In genomic region chr1:38860464-38860816, GRCh38 we compare ENCODE assay signal across 9 cellular contexts. TPM values are rescaled to one million over a fixed set of nuclear protein-coding genes. Genes with fewer than 3 reads are reported as not detected.
DNase-seq lines count a peak whose midpoint lies in the region; ATAC-seq, FAIRE-seq and TF ChIP-seq lines count a peak whose summit lies in the region.
"Had no signal": no experiment of that assay in that cellular context is flagged by ENCODE, and none has a peak within 500 bp of the region (broad histone marks: within the 10 kb centered on the region; RNA-seq: fewer than 3 reads in every experiment).

No MANE protein-coding gene starts in this region.

- RAD21 ChIA-PET in GM12878 (lab: Charles Lee; ENCODE audit: unreplicated experiment) = interaction anchor here (1.6 kb wide), 1 partner anchor 165 kb away, joined by 5 read pairs; the partner anchor contains the start of gene NDUFS5

- SMC1A ChIA-PET in GM12878 (lab: Charles Lee; ENCODE audit: uncharacterized antibody, unreplicated experiment) = interaction anchor here (2.7 kb wide), 1 partner anchor 11 kb away, joined by 11 read pairs; no protein-coding TSS in a partner anchor

- CTCF ChIA-PET in GM12878 (lab: Yijun Ruan, JAX) = interaction anchor here (1.1 kb wide), 1 partner anchor 12 kb away, joined by 4 read pairs; the partner anchor contains the start of gene MYCBP

- TF ChIP-seq CTCF in 22Rv1 (IDR thresholded peaks at IDR 0.05) = no peak
- no peak for TF ChIP-seq CTCF in HFFc6 (IDR thresholded peaks at IDR 0.05)
- no peak for TF ChIP-seq CTCF in GM12878 (IDR thresholded peaks at IDR 0.05 in 2 of 3, conservative IDR thresholded peaks at IDR 0.05 in 1 of 3; ENCODE audit: control insufficient read depth in 2 of 3, extremely low read depth in 1 of 3, insufficient read depth in 1 of 3, low read depth in 3 of 3, low read length in 3 of 3)
- TF ChIP-seq CTCF in vagina (IDR thresholded peaks at IDR 0.05) = no peak

- no peaks in the 10 kb centered on the region for H3K9me3 ChIP-seq in GM12878 (replicated peaks; ENCODE audit: control insufficient read depth, insufficient read depth, low read length)
- no peaks in the 10 kb centered on the region for H3K9me3 ChIP-seq in vagina

- WGBS in GM12878 (ENCODE audit: insufficient coverage, insufficient replicate concordance, low lambda C conversion rate, missing lambda C conversion rate) = 10% methylated on average over 6 of the region's 6 CpGs

- peaks cover 2% of the 10 kb centered on the region; the same call in 1 of the 2 replicates for H3K36me3 Mint-ChIP-seq in HFFc6 (ENCODE audit: low read depth)

- H3K9me3 Mint-ChIP-seq in HFFc6 = no peaks in the 10 kb centered on the region

- no peak for FAIRE-seq in GM12878 (lab: Jason Lieb, UNC)

- TF ChIP-seq RAD21 in GM12878 (IDR thresholded peaks at IDR 0.05; ENCODE audit: insufficient read depth, low read depth, low read length) = no peak

- H2AFZ ChIP-seq in GM12878 (ENCODE audit: control insufficient read depth, low read depth, low read length) = peak overlapping the region; percentile 97

- DNase-seq in HFFc6 (no peak), GM12878 (ENCODE audit: low read depth, low spot score) (no peak), medulla oblongata (ENCODE audit: extremely low spot score) (peak; percentile 44), vagina (ENCODE audit: extremely low spot score in 2 of 2) (no peak), hippocampal formation (lab: John Stamatoyannopoulos, UW) (no peak)

- H3K36me3 ChIP-seq in GM12878 (ENCODE audit: control insufficient read depth in 2 of 2, insufficient read depth in 2 of 2, low read length in 1 of 2) (0 out of 4 replicates have a peak, but pooled peaks cover 0 to 3% of the 10 kb centered on the region in 2 experiments), vagina (peaks cover 0 to 14% of the 10 kb centered on the region in 2 donors)

- peak overlapping the region; percentile 97 for H3K4me3 Mint-ChIP-seq in HFFc6

- POLR2A ChIA-PET in GM12878 (lab: Charles Lee) = interaction anchor here (0.6 to 1.2 kb wide), 3 partner anchors 7 to 14 kb away, joined by 4 to 10 read pairs (median 7); no protein-coding TSS in a partner anchor

- peak overlapping the region; percentile 78 for H3K27ac ChIP-seq in 22Rv1
- H3K27ac ChIP-seq in GM12878 (ENCODE audit: control insufficient read depth, insufficient read depth) = peak overlapping the region; percentile 38; the same call in 1 of the 2 replicates
- peak overlapping the region; percentile 91 for H3K27ac ChIP-seq in vagina

- in situ Hi-C loops in GM12878 (cut with MboI) = no loop called here

- H3K4me3 ChIP-seq in GM12878 = peak overlapping the region; percentile 95
- peak overlapping the region; percentile 90 to 92 for H3K4me3 ChIP-seq in vagina

- no peaks in the 10 kb centered on the region for H3K27me3 Mint-ChIP-seq in HFFc6 (ENCODE audit: insufficient read depth)

- H3K9ac ChIP-seq in GM12878 (ENCODE audit: control insufficient read depth, insufficient read depth, low read length) = peak overlapping the region; percentile 81

- H3K4me2 ChIP-seq in GM12878 (ENCODE audit: control insufficient read depth, insufficient read depth) = peak overlapping the region; percentile 77

- intact Hi-C loops in GM12878 (cut with micrococcal nuclease; ENCODE audit: unreplicated experiment) = no loop called here
- intact Hi-C loops in vagina (cut with DNase I) = no loop called here

- no peak for TF ChIP-seq EP300 in GM12878 (IDR thresholded peaks at IDR 0.05; ENCODE audit: borderline replicate concordance in 1 of 2, control insufficient read depth in 1 of 2, low read depth in 2 of 2, low read length in 2 of 2)

- peak overlapping the region; percentile 80 for H3K27ac Mint-ChIP-seq in HFFc6

- H4K20me1 ChIP-seq in GM12878 (ENCODE audit: control insufficient read depth, insufficient read depth) = no peaks in the 10 kb centered on the region

- TSS peak; percentile 74 for BruUV-seq in GM12878 (replicated peaks; lab: Mats Ljungman, UMichigan)

- TF ChIP-seq POLR2A in GM12878 (IDR thresholded peaks at IDR 0.05; ENCODE audit: low read depth, low read length) (no peak), vagina (IDR thresholded peaks at IDR 0.05) (no peak)

- H3K27me3 ChIP-seq in GM12878 (replicated peaks in 1 of 2; ENCODE audit: control insufficient read depth in 2 of 2, insufficient read depth in 2 of 2, low read length in 1 of 2) (no peaks in the 10 kb centered on the region), vagina (no peaks in the 10 kb centered on the region)

- H3K4me1 ChIP-seq in GM12878 (ENCODE audit: control insufficient read depth, insufficient read depth, low read length) (peaks cover 8% of the 10 kb centered on the region; the same call in 1 of the 2 replicates), vagina (peaks cover 62% of the 10 kb centered on the region)

- ATAC-seq in GM12878 (no peak), GM21381 (IDR thresholded peaks at IDR 0.05; ENCODE audit: unreplicated experiment) (no peak), GM19467 (IDR thresholded peaks at IDR 0.05; ENCODE audit: unreplicated experiment) (no peak)

- H3K79me2 ChIP-seq in GM12878 (ENCODE audit: control insufficient read depth, insufficient read depth, low read length) = peaks cover 29% of the 10 kb centered on the region

- H3K4me1 Mint-ChIP-seq in HFFc6 (ENCODE audit: low read depth) = peaks cover 26% of the 10 kb centered on the region

TF ChIP-seq in GM12878, 131 proteins besides CTCF, POLR2A, EP300 and RAD21:
- TF ChIP-seq SREBF2 (IDR thresholded peaks at IDR 0.05; ENCODE audit: low read length) = no peak

RNA-seq across cellular contexts. Expression of gene RRAGC, which starts 0.9 kb away (rescaled TPM):
- total RNA-seq in HFFc6 (2021; fragmentation: NEBNext Ultra II Directional; extraction: Animal tissue kit (Norgen Biotek cat#: 25700)) = 10 to 100 TPM; 23.1 to 27.2 (median 26.2) TPM
- total RNA-seq in GM12878 (2013; cell fraction: nucleolus; rRNA removed) = 21.3 and 21.7 TPM in 2 replicates
- total RNA-seq in GM12878 (2014; rRNA removed) = 5.5 and 7.5 TPM in 2 replicates
- 12.4 and 12.6 TPM in 2 replicates for total RNA-seq in GM12878 (2014; rRNA removed; fragmentation: Illumina TruSeq; extraction: Trizol)
- total RNA-seq in GM12878 (2021) = 17.3 and 18.2 TPM in 2 replicates
- 12.3 TPM for polyA plus RNA-seq in GM12878 (2011; ENCODE audit: low read depth)
- 18.7 and 23.9 TPM in 2 replicates for polyA plus RNA-seq in GM12878 (2011; rRNA removed)
- polyA plus RNA-seq in GM12878 (2011; cell fraction: cytosol; rRNA removed) = 6.4 and 11.4 TPM in 2 replicates
- polyA plus RNA-seq in GM12878 (2011; cell fraction: nucleus; rRNA removed) = 6.3 and 6.6 TPM in 2 replicates
- 16.4 and 20.2 TPM in 2 replicates for polyA plus RNA-seq in GM12878 (2012)
- polyA plus RNA-seq in GM12878 (2014; fragmentation: Illumina TruSeq; extraction: Trizol) = 17.9 and 23.1 TPM in 2 replicates
- 10 to 100 TPM; 16.8 to 22.1 TPM for polyA plus RNA-seq in GM12878 (2014; fragmentation: Nextera tagmentation; extraction: Ambion mirVana)
- 8.6 and 11.7 TPM in 2 replicates for polyA plus RNA-seq in GM12878 (2014; rRNA removed)
- polyA plus RNA-seq in GM12878 (2016; fragmentation: Nextera tagmentation; extraction: Ambion mirVana) = 10 to 100 TPM; 11.8 to 13.3 TPM
- 8.1 and 14.2 TPM in 2 replicates for polyA minus RNA-seq in GM12878 (2011; rRNA and poly(A)+ RNA removed)
- polyA minus RNA-seq in GM12878 (2011; cell fraction: cytosol; rRNA and poly(A)+ RNA removed) = 4.5 and 4.8 TPM in 2 replicates
- polyA minus RNA-seq in GM12878 (2011; cell fraction: nucleus; rRNA and poly(A)+ RNA removed) = 3.6 and 5.5 TPM in 2 replicates
- 9.8 TPM for total RNA-seq in vagina

RNA-seq across cellular contexts. Expression of gene MYCBP, which starts 12.7 kb away (rescaled TPM):
- 10 to 100 TPM; 28.4 to 43.7 (median 36.3) TPM for total RNA-seq in HFFc6 (2021; fragmentation: NEBNext Ultra II Directional; extraction: Animal tissue kit (Norgen Biotek cat#: 25700))
- total RNA-seq in GM12878 (2013; cell fraction: nucleolus; rRNA removed) = 3.3 and 3.4 TPM in 2 replicates
- total RNA-seq in GM12878 (2014; rRNA removed) (26.1 and 30.1 TPM in 2 replicates), GM12878 (2014; rRNA removed; fragmentation: Illumina TruSeq; extraction: Trizol) (33.8 and 35.8 TPM in 2 replicates), GM12878 (2021) (45.2 and 49.9 TPM in 2 replicates), vagina (12.8 TPM)
- polyA plus RNA-seq in GM12878 (2011; ENCODE audit: low read depth) = 15.7 TPM
- polyA plus RNA-seq in GM12878 (2011; rRNA removed) (31.7 and 54.6 TPM in 2 replicates), GM12878 (2014; fragmentation: Illumina TruSeq; extraction: Trizol) (40.9 and 45.5 TPM in 2 replicates), GM12878 (2014; fragmentation: Nextera tagmentation; extraction: Ambion mirVana) (100 to 1,000 TPM; 124 to 152 TPM), GM12878 (2014; rRNA removed) (20.9 and 29.2 TPM in 2 replicates), GM12878 (2016; fragmentation: Nextera tagmentation; extraction: Ambion mirVana) (100 to 1,000 TPM; 196 to 210 TPM)
- 15.6 and 18.2 TPM in 2 replicates for polyA plus RNA-seq in GM12878 (2011; cell fraction: cytosol; rRNA removed)
- 8.6 and 9.2 TPM in 2 replicates for polyA plus RNA-seq in GM12878 (2011; cell fraction: nucleus; rRNA removed)
- polyA plus RNA-seq in GM12878 (2012) = 18.7 and 20.7 TPM in 2 replicates
- 15.0 and 18.2 TPM in 2 replicates for polyA minus RNA-seq in GM12878 (2011; rRNA and poly(A)+ RNA removed)
- 6.8 and 7.2 TPM in 2 replicates for polyA minus RNA-seq in GM12878 (2011; cell fraction: cytosol; rRNA and poly(A)+ RNA removed)
- polyA minus RNA-seq in GM12878 (2011; cell fraction: nucleus; rRNA and poly(A)+ RNA removed) = 1.5 and 2.6 TPM in 2 replicates

RNA-seq across cellular contexts. Expression of gene GJA9, which starts 20.9 kb away (rescaled TPM):
- total RNA-seq in HFFc6 (2021; fragmentation: NEBNext Ultra II Directional; extraction: Animal tissue kit (Norgen Biotek cat#: 25700)) = not detected
- not detected in 2 replicates for total RNA-seq in GM12878 (2013; cell fraction: nucleolus; rRNA removed)
- total RNA-seq in GM12878 (2014; rRNA removed) (not detected in 2 replicates), GM12878 (2014; rRNA removed; fragmentation: Illumina TruSeq; extraction: Trizol) (not detected in 2 replicates), GM12878 (2021) (not detected in 2 replicates), vagina (not detected)
- polyA plus RNA-seq in GM12878 (2011; ENCODE audit: low read depth) = not detected
- polyA plus RNA-seq in GM12878 (2011; rRNA removed) (not detected in 2 replicates), GM12878 (2014; fragmentation: Illumina TruSeq; extraction: Trizol) (not detected in 2 replicates), GM12878 (2014; fragmentation: Nextera tagmentation; extraction: Ambion mirVana) (not detected), GM12878 (2014; rRNA removed) (not detected in 2 replicates), GM12878 (2016; fragmentation: Nextera tagmentation; extraction: Ambion mirVana) (under 1 TPM in 1 of 2 experiments, not detected in 1; 0.13 TPM)
- polyA plus RNA-seq in GM12878 (2011; cell fraction: cytosol; rRNA removed) = not detected in 2 replicates
- not detected in 2 replicates for polyA plus RNA-seq in GM12878 (2011; cell fraction: nucleus; rRNA removed)
- 0.08 TPM in 1 of 2 replicates, not detected in the other for polyA plus RNA-seq in GM12878 (2012)
- not detected in 2 replicates for polyA minus RNA-seq in GM12878 (2011; rRNA and poly(A)+ RNA removed)
- not detected in 2 replicates for polyA minus RNA-seq in GM12878 (2011; cell fraction: cytosol; rRNA and poly(A)+ RNA removed)
- polyA minus RNA-seq in GM12878 (2011; cell fraction: nucleus; rRNA and poly(A)+ RNA removed) = not detected in 2 replicates
- total RNA-seq: myocyte had no signal

Comparison
In these comparisons a context has a peak if more than half of its experiments do, and no peak if none do; other contexts are left out.
1. H3K27ac ChIP-seq: peak in every context shown above with its lines; median percentile 91 in vagina; 78 in 22Rv1; 38 in GM12878.